In the genomic region with DNA sequence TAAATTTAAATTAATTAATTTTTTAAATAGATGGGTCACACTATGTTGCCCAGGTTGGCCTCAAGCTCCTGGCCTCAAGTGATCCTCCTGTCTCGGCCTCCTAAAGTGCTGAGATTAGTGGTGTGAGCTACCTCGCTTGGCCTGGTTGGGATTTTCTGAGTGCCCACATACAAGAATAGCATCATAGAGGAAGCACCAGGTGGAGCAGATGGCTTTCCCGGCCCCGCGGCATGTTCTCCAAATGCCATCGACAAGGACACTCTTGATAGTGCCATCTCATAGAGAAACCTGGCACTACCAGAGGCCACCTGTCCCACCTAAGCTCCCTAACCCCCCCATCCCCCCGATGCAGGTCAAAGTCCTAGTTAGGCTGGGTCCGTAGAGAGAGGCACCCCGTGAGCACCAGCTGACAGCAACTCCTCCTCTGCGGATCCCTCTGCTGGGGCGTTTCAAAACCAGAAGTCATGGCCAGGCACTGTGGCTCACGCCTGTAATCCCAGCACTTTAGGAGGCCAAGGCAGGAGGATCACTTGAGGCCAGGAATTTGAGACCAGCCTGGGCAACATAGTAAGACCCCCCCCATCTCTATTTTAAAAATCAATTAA, we compare ENCODE assay signal across 21 cellular contexts.
"Had no signal": no experiment of that assay in that cellular context is flagged by ENCODE, and none has a peak within 500 bp of the region (broad histone marks: within the 10 kb centered on the region; RNA-seq: fewer than 3 reads in every experiment).

No MANE protein-coding gene starts in this region.

- H3K27ac ChIP-seq: esophagus squamous epithelium, heart right ventricle, lower lobe of right lung, neutrophil, pancreas, testis, tibial artery had no signal

- H3K4me3 ChIP-seq: esophagus squamous epithelium, heart right ventricle, lower lobe of right lung, pancreas, testis, tibial artery had no signal

- H3K36me3 Mint-ChIP-seq: natural killer cell; stimulated activated memory B cell treated with anti-CD40 and anti-IgM and Interleukin-4, amounts not matched to agents 10 μg/mL and 1 μg/mL and 100 μg/mL, for 72 hours; type B pancreatic cell had no signal

- H3K27me3 Mint-ChIP-seq: type B pancreatic cell had no signal

- H3K27me3 ChIP-seq: esophagus squamous epithelium, heart right ventricle, neutrophil, pancreas, testis, tibial artery had no signal

- H3K9me3 Mint-ChIP-seq: effector memory CD8-positive, alpha-beta T cell; natural killer cell; stimulated activated memory B cell treated with anti-CD40 and anti-IgM and Interleukin-4, amounts not matched to agents 10 μg/mL and 1 μg/mL and 100 μg/mL, for 72 hours; type B pancreatic cell had no signal

- H3K27ac Mint-ChIP-seq: effector memory CD8-positive, alpha-beta T cell; natural killer cell; stimulated activated memory B cell treated with anti-CD40 and anti-IgM and Interleukin-4, amounts not matched to agents 10 μg/mL and 1 μg/mL and 100 μg/mL, for 72 hours; type B pancreatic cell had no signal

- H3K4me1 ChIP-seq: lower lobe of right lung, pancreas, testis, tibial artery had no signal

- ATAC-seq: effector memory CD8-positive, alpha-beta T cell; stimulated activated memory B cell treated with anti-CD40 and anti-IgM and Interleukin-4, amounts not matched to agents 10 μg/mL and 1 μg/mL and 100 μg/mL, for 72 hours; stimulated activated naive CD8-positive, alpha-beta T cell treated with anti-CD3 and anti-CD28 coated beads, Interleukin-15, Interleukin-2, amounts not matched to agents 100 U/mL and 50 U/mL, for 24 hours had no signal

- H3K4me1 Mint-ChIP-seq: natural killer cell; stimulated activated memory B cell treated with anti-CD40 and anti-IgM and Interleukin-4, amounts not matched to agents 10 μg/mL and 1 μg/mL and 100 μg/mL, for 72 hours had no signal

- DNase-seq: cortex of kidney; effector memory CD8-positive, alpha-beta T cell; erythroblast; esophagus squamous epithelium; foreskin melanocyte; glutamatergic neuron; heart right ventricle; hippocampal formation; left ventricle myocardium superior; lower lobe of right lung; natural killer cell; pancreas; retina; stimulated activated CD4-positive, alpha-beta T cell treated with anti-CD3 and anti-CD28 coated beads, Interleukin-2, amount 100 ng/mL, for 24 hours; stimulated activated CD4-positive, alpha-beta T cell treated with anti-CD3 and anti-CD28 coated beads, Interleukin-4, amount 100 ng/mL, for 24 hours; stimulated activated naive CD8-positive, alpha-beta T cell treated with anti-CD3 and anti-CD28 coated beads, Interleukin-15, Interleukin-2, amounts not matched to agents 100 U/mL and 50 U/mL, for 24 hours; testis; tibial artery had no signal

- H3K36me3 ChIP-seq: esophagus squamous epithelium, heart right ventricle, lower lobe of right lung, neutrophil, pancreas, tibial artery had no signal

- H3K4me3 Mint-ChIP-seq: effector memory CD8-positive, alpha-beta T cell; natural killer cell; stimulated activated memory B cell treated with anti-CD40 and anti-IgM and Interleukin-4, amounts not matched to agents 10 μg/mL and 1 μg/mL and 100 μg/mL, for 72 hours; type B pancreatic cell had no signal

- H3K9me3 ChIP-seq: esophagus squamous epithelium, lower lobe of right lung, neutrophil, pancreas, testis, tibial artery had no signal
